ENCODE assay signal across 21 cellular contexts in the genomic region with DNA sequence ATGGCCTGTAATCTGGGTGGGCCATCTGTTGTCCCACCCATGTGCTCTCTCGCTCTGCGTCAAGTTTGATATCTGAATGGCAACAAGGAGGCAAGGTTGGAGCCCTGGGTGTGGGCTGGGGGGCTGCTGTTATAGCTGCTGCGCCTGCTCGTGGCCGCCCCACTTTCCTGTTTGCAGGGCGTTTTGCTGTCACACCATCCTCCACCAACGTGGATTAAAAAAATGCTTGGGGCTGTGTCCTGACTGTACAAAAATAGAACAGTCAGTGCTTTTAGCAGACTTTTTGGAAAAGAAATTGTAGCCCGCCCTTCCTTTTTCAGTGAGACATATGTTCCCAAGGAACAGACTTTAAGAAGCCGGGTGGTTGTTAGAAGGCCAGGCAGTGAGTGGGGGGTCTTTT. TPM values are rescaled to one million over a fixed set of nuclear protein-coding genes. Genes with fewer than 3 reads are reported as not detected.
DNase-seq lines count a peak whose midpoint lies in the region; TF ChIP-seq lines count a peak whose summit lies in the region.
"Had no signal": no experiment of that assay in that cellular context is flagged by ENCODE, and none has a peak within 500 bp of the region (broad histone marks: within the 10 kb centered on the region; RNA-seq: fewer than 3 reads in every experiment).

No MANE protein-coding gene starts in this region.

- H3K36me3 Mint-ChIP-seq in activated CD4-positive, alpha-beta memory T cell treated with anti-CD3 and anti-CD28 coated beads for 36 hours: no peaks in the 10 kb centered on the region
- H3K36me3 Mint-ChIP-seq: CD4-positive, CD25-positive, alpha-beta regulatory T cell had no signal

- H3K4me1 ChIP-seq in SJSA1 (replicated peaks): peaks cover 40% of the 10 kb centered on the region
- peaks cover 24% of the 10 kb centered on the region for H3K4me1 ChIP-seq in suprapubic skin

- H3K9me3 ChIP-seq in SJSA1 (replicated peaks): no peaks in the 10 kb centered on the region
- H3K9me3 ChIP-seq in suprapubic skin: no peaks in the 10 kb centered on the region

- DNase-seq in NCI-H82 (lab: John Stamatoyannopoulos, UW): peak; percentile 62
- DNase-seq in NCI-H82 treated with DMSO at 0.1 percent for 48 hours (lab: John Stamatoyannopoulos, UW; ENCODE audit: unreplicated experiment): no peak
- DNase-seq in SJSA1 (ENCODE audit: low read depth in 1 of 2, low spot score in 2 of 2): no peak
- DNase-seq in fibroblast of the aortic adventitia (ENCODE audit: low read depth): peak; percentile 22
- DNase-seq in suprapubic skin (ENCODE audit: low spot score in 2 of 2): no peak
- DNase-seq in activated gamma-delta T cell treated with Interleukin-2 at 50 U/mL for 16 hours: no peak
- DNase-seq in activated CD4-positive, alpha-beta memory T cell treated with anti-CD3 and anti-CD28 coated beads for 36 hours: no peak
- DNase-seq in SW 1271 (lab: John Stamatoyannopoulos, UW): no peak
- DNase-seq: activated CD4-positive, alpha-beta memory T cell treated with anti-CD3 and anti-CD28 coated beads, Interleukin-2, amount 10 ng/mL, durations not matched to agents 7 days and 5 days; activated naive CD4-positive, alpha-beta T cell treated with Interleukin-2 at 50 U/mL for 16 hours; CD4-positive, CD25-positive, alpha-beta regulatory T cell; hippocampal formation; KBM-7; naive thymus-derived CD8-positive, alpha-beta T cell; NCI-H2029; NCI-H446 treated with DMSO at 0.1 percent for 48 hours; SIG-M5; stimulated activated CD4-positive, alpha-beta T cell treated with anti-CD3 and anti-CD28 coated beads, Interleukin-4, amount 100 ng/mL, for 4 hours had no signal

- POLR2A ChIA-PET in activated CD4-positive, alpha-beta memory T cell treated with anti-CD3 and anti-CD28 coated beads for 36 hours (lab: Charles Lee): no interaction called here

- H3K4me3 Mint-ChIP-seq in activated CD4-positive, alpha-beta memory T cell treated with anti-CD3 and anti-CD28 coated beads for 36 hours: no peak overlapping the region
- H3K4me3 Mint-ChIP-seq: activated CD4-positive, alpha-beta memory T cell treated with anti-CD3 and anti-CD28 coated beads, Interleukin-2, amount 10 ng/mL, durations not matched to agents 7 days and 5 days; CD4-positive, CD25-positive, alpha-beta regulatory T cell; naive thymus-derived CD8-positive, alpha-beta T cell; T-helper 1 cell treated with Interleukin-12 subunit alpha and Interleukin-12 subunit beta and Interleukin-4 antibody, amounts not matched to agents 30 μg/mL and 1 μg/mL, for 36 hours; WTC11 had no signal

- no peak for TF ChIP-seq POLR2A in suprapubic skin (IDR thresholded peaks at IDR 0.05)

- H3K9me3 Mint-ChIP-seq in activated CD4-positive, alpha-beta memory T cell treated with anti-CD3 and anti-CD28 coated beads for 36 hours: peaks cover 3% of the 10 kb centered on the region
- H3K9me3 Mint-ChIP-seq: activated CD4-positive, alpha-beta memory T cell treated with anti-CD3 and anti-CD28 coated beads, Interleukin-2, amount 10 ng/mL, durations not matched to agents 7 days and 5 days had no signal

- H3K27ac ChIP-seq in SJSA1: peak overlapping the region; percentile 93
- H3K27ac ChIP-seq in suprapubic skin: peak overlapping the region; percentile 80

- H3K27me3 ChIP-seq in SJSA1 (replicated peaks) (no peaks in the 10 kb centered on the region), suprapubic skin (no peaks in the 10 kb centered on the region)

- H3K36me3 ChIP-seq in SJSA1: no peaks in the 10 kb centered on the region
- no peaks in the 10 kb centered on the region for H3K36me3 ChIP-seq in suprapubic skin

- H3K27ac Mint-ChIP-seq in activated CD4-positive, alpha-beta memory T cell treated with anti-CD3 and anti-CD28 coated beads for 36 hours: no peak overlapping the region
- H3K27ac Mint-ChIP-seq: activated CD4-positive, alpha-beta memory T cell treated with anti-CD3 and anti-CD28 coated beads, Interleukin-2, amount 10 ng/mL, durations not matched to agents 7 days and 5 days; T-helper 1 cell treated with Interleukin-12 subunit alpha and Interleukin-12 subunit beta and Interleukin-4 antibody, amounts not matched to agents 30 μg/mL and 1 μg/mL, for 36 hours; WTC11 had no signal

- H3K4me3 ChIP-seq in SJSA1 (no peak overlapping the region), fibroblast of the aortic adventitia (ENCODE audit: low read depth, low read length) (no peak overlapping the region), suprapubic skin (no peak overlapping the region)

- intact Hi-C loops in activated CD4-positive, alpha-beta memory T cell treated with anti-CD3 and anti-CD28 coated beads for 36 hours (cut with micrococcal nuclease): no loop called here

- no peaks in the 10 kb centered on the region for H3K4me1 Mint-ChIP-seq in activated CD4-positive, alpha-beta memory T cell treated with anti-CD3 and anti-CD28 coated beads for 36 hours (ENCODE audit: low read depth)
- H3K4me1 Mint-ChIP-seq: activated CD4-positive, alpha-beta memory T cell treated with anti-CD3 and anti-CD28 coated beads, Interleukin-2, amount 10 ng/mL, durations not matched to agents 7 days and 5 days had no signal

- no peak for TF ChIP-seq EP300 in suprapubic skin (IDR thresholded peaks at IDR 0.05)

- WGBS in suprapubic skin: 51% methylated on average over 9 of the region's 9 CpGs

- CTCF ChIA-PET in activated CD4-positive, alpha-beta memory T cell treated with anti-CD3 and anti-CD28 coated beads for 36 hours (lab: Charles Lee): interaction anchor here (1.2 to 2.7 kb wide), 3 partner anchors 11 to 21 kb away, joined by 3 to 11 read pairs (median 4); no protein-coding TSS in a partner anchor

- TF ChIP-seq CTCF in fibroblast of the aortic adventitia (IDR thresholded peaks at IDR 0.05; ENCODE audit: insufficient read depth, low read length) (no peak), suprapubic skin (IDR thresholded peaks at IDR 0.05) (no peak)

- H3K27me3 Mint-ChIP-seq in activated CD4-positive, alpha-beta memory T cell treated with anti-CD3 and anti-CD28 coated beads for 36 hours: peaks cover 5% of the 10 kb centered on the region

RNA-seq across cellular contexts. Expression of gene UMODL1, which starts 25.5 kb away (rescaled TPM):
- 0.22 TPM in 1 of 2 replicates, not detected in the other for total RNA-seq in SJSA1 (2014; rRNA removed; shearing (Covaris generic))
- total RNA-seq in fibroblast of the aortic adventitia (ENCODE audit: low replicate concordance) (not detected in 2 replicates), suprapubic skin (under 1 TPM in 2 of 4 donors, not detected in 2; 0.15 to 0.21 TPM)
- not detected for total RNA-seq in activated CD4-positive, alpha-beta memory T cell treated with anti-CD3 and anti-CD28 coated beads for 36 hours
- total RNA-seq: urinary bladder, WTC11 had no signal

Comparison
In these comparisons a context has a peak if more than half of its experiments do, and no peak if none do; other contexts are left out.
1. DNase-seq: peak in NCI-H82 (single experiment) and fibroblast of the aortic adventitia (single experiment); none in NCI-H82 treated with DMSO at 0.1 percent for 48 hours (single experiment), SJSA1 (0 of 2), suprapubic skin (0 of 2), activated gamma-delta T cell treated with Interleukin-2 at 50 U/mL for 16 hours (single experiment), activated CD4-positive, alpha-beta memory T cell treated with anti-CD3 and anti-CD28 coated beads for 36 hours (single experiment) and SW 1271 (0 of 2).